Comparison of ENCODE assay signal across 8 cellular contexts in the genomic region with DNA sequence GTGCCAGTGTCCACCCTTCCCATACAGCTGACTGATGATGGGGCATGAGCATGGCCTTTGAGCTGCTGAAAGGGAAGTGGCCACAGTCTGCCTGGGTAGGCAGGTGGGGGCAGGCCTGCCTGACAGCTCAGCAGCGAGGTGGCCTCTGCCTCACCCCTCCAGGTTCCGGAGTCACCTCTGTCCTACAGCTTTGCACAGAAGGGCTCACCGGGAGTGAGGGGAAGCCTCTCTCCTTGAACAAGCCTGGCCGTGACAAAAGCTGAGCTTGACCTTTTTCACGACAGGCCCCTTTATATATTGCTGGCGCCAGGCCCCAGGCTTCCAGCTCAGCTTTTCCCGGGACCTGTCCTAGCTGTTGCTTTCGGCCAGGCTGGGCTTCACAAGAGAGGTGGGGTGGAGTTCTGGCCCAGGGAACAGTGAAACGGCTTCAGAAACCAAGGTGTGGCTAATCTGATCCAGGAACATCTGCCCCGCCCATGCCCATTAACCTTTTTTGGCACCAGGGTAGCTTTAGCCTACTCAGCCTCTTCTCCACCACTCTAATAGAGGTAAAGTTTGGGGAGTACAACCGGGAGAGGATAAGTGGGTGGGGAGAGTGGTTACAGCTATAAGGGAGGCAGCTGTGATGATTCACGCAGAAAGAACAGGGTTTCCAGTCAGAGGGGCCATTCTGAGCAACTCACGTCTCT. TPM values are rescaled to one million over a fixed set of nuclear protein-coding genes. Genes with fewer than 3 reads are reported as not detected.
DNase-seq lines count a peak whose midpoint lies in the region; ATAC-seq, FAIRE-seq and TF ChIP-seq lines count a peak whose summit lies in the region.

No MANE protein-coding gene starts in this region.

- H3K36me3 ChIP-seq in CD8-positive, alpha-beta memory T cell (ENCODE audit: insufficient read depth, low read length) = no peaks in the 10 kb centered on the region

- peak; percentile 85 for ATAC-seq in omental fat pad (ENCODE audit: low FRiP score)
- no peak for ATAC-seq in GM18907 (IDR thresholded peaks at IDR 0.05; ENCODE audit: unreplicated experiment)

- peaks cover 0 to 3% (median 0%) of the 10 kb centered on the region in 3 donors for H3K36me3 Mint-ChIP-seq in CD8-positive, alpha-beta memory T cell

- DNase-seq in CD8-positive, alpha-beta memory T cell = no peak
- DNase-seq in LoVo (ENCODE audit: low spot score) (peak; percentile 76), cardiac fibroblast (ENCODE audit: low read depth in 2 of 2) (peak; percentile 69 to 76), omental fat pad (ENCODE audit: low spot score) (peak; percentile 45), inferior parietal cortex (ENCODE audit: extremely low spot score) (no peak), GM19239 (ENCODE audit: insufficient read length, low spot score) (no peak), HuH-7.5 (ENCODE audit: low spot score) (no peak)

- no peak overlapping the region for H3K4me3 Mint-ChIP-seq in CD8-positive, alpha-beta memory T cell

- H3K9me3 ChIP-seq in CD8-positive, alpha-beta memory T cell (ENCODE audit: low read length) = no peaks in the 10 kb centered on the region

- H3K27me3 ChIP-seq in CD8-positive, alpha-beta memory T cell (ENCODE audit: insufficient read depth, low read length, poor library complexity, severe bottlenecking) = no peaks in the 10 kb centered on the region

- CTCF ChIA-PET in CD8-positive, alpha-beta memory T cell (lab: Charles Lee) = interaction anchor here (1.1 to 1.3 kb wide), 2 partner anchors 9 to 10 kb away, joined by 3 read pairs; no protein-coding TSS in a partner anchor

- H3K27me3 Mint-ChIP-seq in CD8-positive, alpha-beta memory T cell = peaks cover 0 to 3% of the 10 kb centered on the region in 2 donors

- H3K27ac ChIP-seq in CD8-positive, alpha-beta memory T cell (ENCODE audit: low read depth, low read length) = peak overlapping the region; percentile 44

- H3K27ac Mint-ChIP-seq in CD8-positive, alpha-beta memory T cell = peak overlapping the region in 1 of 8 donors; percentile 33

- TF ChIP-seq CTCF in cardiac fibroblast (IDR thresholded peaks at IDR 0.05; ENCODE audit: low read depth, low read length) (no peak), omental fat pad (IDR thresholded peaks at IDR 0.05) (no peak)

- POLR2A ChIA-PET in CD8-positive, alpha-beta memory T cell (lab: Charles Lee) = no interaction called here

- no peak overlapping the region for H3K4me3 ChIP-seq in CD8-positive, alpha-beta memory T cell (ENCODE audit: low read length)
- no peak overlapping the region for H3K4me3 ChIP-seq in cardiac fibroblast (replicated peaks in 1 of 2; ENCODE audit: low read depth in 2 of 2, low read length in 2 of 2)

- peaks cover 7 to 14% (median 7%) of the 10 kb centered on the region in 3 donors for H3K4me1 Mint-ChIP-seq in CD8-positive, alpha-beta memory T cell

- FAIRE-seq in GM19239 (lab: Jason Lieb, UNC) = no peak

- H3K9me3 Mint-ChIP-seq in CD8-positive, alpha-beta memory T cell = no peaks in the 10 kb centered on the region

- H3K4me1 ChIP-seq in CD8-positive, alpha-beta memory T cell (ENCODE audit: insufficient read depth, low read length) = peaks cover 6% of the 10 kb centered on the region

RNA-seq across cellular contexts. Expression of gene C6orf132, which starts 42.9 kb away (rescaled TPM):
- total RNA-seq in CD8-positive, alpha-beta memory T cell = under 1 TPM; 0.15 to 0.16 TPM
- polyA plus RNA-seq in CD8-positive, alpha-beta memory T cell = not detected
- 10 to 100 TPM in 1 of 4 donors, 1 to 10 TPM in 3; 3.0 to 19.0 (median 3.6) TPM for total RNA-seq in omental fat pad

RNA-seq across cellular contexts. Expression of gene TAF8, which starts 49.2 kb away (rescaled TPM):
- total RNA-seq in CD8-positive, alpha-beta memory T cell = 10 to 100 TPM; 41.7 to 42.6 TPM
- 20.5 TPM for polyA plus RNA-seq in CD8-positive, alpha-beta memory T cell
- 10 to 100 TPM; 24.3 to 41.4 (median 26.1) TPM for total RNA-seq in omental fat pad

Comparison
In these comparisons a context has a peak if more than half of its experiments do, and no peak if none do; other contexts are left out.
1. DNase-seq: peak in LoVo (single experiment), cardiac fibroblast (2 of 2) and omental fat pad (single experiment); none in CD8-positive, alpha-beta memory T cell (0 of 5), inferior parietal cortex (single experiment), GM19239 (single experiment) and HuH-7.5 (single experiment).